Comparison of ENCODE assay signal across 1 cellular context in genomic region chr4:125526420-125526819, GRCh38.
TF ChIP-seq lines count a peak whose summit lies in the region.

No MANE protein-coding gene starts in this region.

TF ChIP-seq in HepG2, 621 proteins besides CTCF, POLR2A, EP300 and RAD21:
- TF ChIP-seq, protein P1, sequence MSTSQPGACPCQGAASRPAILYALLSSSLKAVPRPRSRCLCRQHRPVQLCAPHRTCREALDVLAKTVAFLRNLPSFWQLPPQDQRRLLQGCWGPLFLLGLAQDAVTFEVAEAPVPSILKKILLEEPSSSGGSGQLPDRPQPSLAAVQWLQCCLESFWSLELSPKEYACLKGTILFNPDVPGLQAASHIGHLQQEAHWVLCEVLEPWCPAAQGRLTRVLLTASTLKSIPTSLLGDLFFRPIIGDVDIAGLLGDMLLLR (CRISPR knock-in tag; IDR thresholded peaks at IDR 0.05), result no peak
